In genomic region chr1:26230692-26231091, GRCh38 we compare ENCODE assay signal across 14 cellular contexts. TPM values are rescaled to one million over a fixed set of nuclear protein-coding genes. Genes with fewer than 3 reads are reported as not detected.
"Had no signal": no experiment of that assay in that cellular context is flagged by ENCODE, and none has a peak within 500 bp of the region (broad histone marks: within the 10 kb centered on the region; RNA-seq: fewer than 3 reads in every experiment).

No MANE protein-coding gene starts in this region.

RNA-seq across cellular contexts. Expression of gene CATSPER4, which starts 40.3 kb away (rescaled TPM):
- total RNA-seq: activated CD4-positive, alpha-beta memory T cell treated with anti-CD3 and anti-CD28 coated beads, Interleukin-2, amount 10 ng/mL, durations not matched to agents 7 days and 5 days; activated CD4-positive, alpha-beta T cell treated with anti-CD3 and anti-CD28 coated beads for 36 hours; activated CD4-positive, alpha-beta T cell treated with anti-CD3 and anti-CD28 coated beads, Interleukin-2, amount 10 ng/mL, durations not matched to agents 7 days and 5 days; activated CD8-positive, alpha-beta T cell treated with anti-CD3 and anti-CD28 coated beads, Interleukin-2, amount 10 ng/mL, durations not matched to agents 7 days and 5 days; activated naive CD8-positive, alpha-beta T cell treated with anti-CD3 and anti-CD28 coated beads, Interleukin-2, amount 10 ng/mL, durations not matched to agents 7 days and 5 days; activated T-helper 2 cell treated with anti-CD3 and anti-CD28 coated beads, Interferon-gamma antibody, Interleukin-2, Interleukin-4, amounts not matched to agents 10 μg/mL and 5 μg/mL and 100 μg/mL, durations not matched to agents 14 hours and 24 hours and 36 hours; ascending aorta; cardiac muscle cell; chondrocyte; colonic mucosa had no signal
- polyA plus RNA-seq: adipose tissue had no signal

RNA-seq across cellular contexts. Expression of gene CNKSR1, which starts 53.4 kb away (rescaled TPM):
- total RNA-seq: ascending aorta had no signal

RNA-seq across cellular contexts. Expression of gene ZNF593OS, which starts 59.1 kb away (rescaled TPM):
- total RNA-seq: activated CD4-positive, alpha-beta memory T cell treated with anti-CD3 and anti-CD28 coated beads, Interleukin-2, amount 10 ng/mL, durations not matched to agents 7 days and 5 days; activated CD4-positive, alpha-beta T cell treated with anti-CD3 and anti-CD28 coated beads for 36 hours; activated CD4-positive, alpha-beta T cell treated with anti-CD3 and anti-CD28 coated beads, Interleukin-2, amount 10 ng/mL, durations not matched to agents 7 days and 5 days; activated CD8-positive, alpha-beta memory T cell treated with anti-CD3 and anti-CD28 coated beads, Interleukin-2, amount 10 ng/mL, durations not matched to agents 7 days and 5 days; activated CD8-positive, alpha-beta T cell treated with anti-CD3 and anti-CD28 coated beads, Interleukin-2, amount 10 ng/mL, durations not matched to agents 7 days and 5 days; activated naive CD8-positive, alpha-beta T cell treated with anti-CD3 and anti-CD28 coated beads, Interleukin-2, amount 10 ng/mL, durations not matched to agents 7 days and 5 days; activated T-helper 2 cell treated with anti-CD3 and anti-CD28 coated beads, Interferon-gamma antibody, Interleukin-2, Interleukin-4, amounts not matched to agents 10 μg/mL and 5 μg/mL and 100 μg/mL, durations not matched to agents 14 hours and 24 hours and 36 hours; ascending aorta; bronchial epithelial cell; cardiac muscle cell; chondrocyte; colonic mucosa; WTC11 had no signal
